20 cellular contexts compared by ENCODE assay signal in the genomic region with DNA sequence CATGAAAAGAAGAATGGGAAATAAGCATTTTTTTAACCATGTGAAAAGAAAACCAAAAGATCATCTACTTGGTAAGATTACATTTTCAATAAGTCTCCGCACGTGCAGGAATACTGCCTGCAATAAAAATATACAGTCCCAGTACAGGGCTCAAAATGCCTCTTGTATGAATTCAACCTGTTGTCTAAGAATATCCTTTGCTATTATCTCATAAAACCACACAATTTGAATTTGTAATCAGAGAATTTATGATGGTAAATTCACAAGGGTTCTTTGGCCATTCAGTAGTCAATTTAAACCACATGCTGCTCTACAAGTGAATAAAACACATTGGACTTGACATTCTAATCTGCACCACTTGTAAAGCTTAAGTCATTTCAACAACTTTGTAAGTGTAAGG. TPM values are rescaled to one million over a fixed set of nuclear protein-coding genes. Genes with fewer than 3 reads are reported as not detected.
DNase-seq lines count a peak whose midpoint lies in the region; ATAC-seq and TF ChIP-seq lines count a peak whose summit lies in the region.
"Had no signal": no experiment of that assay in that cellular context is flagged by ENCODE, and none has a peak within 500 bp of the region (broad histone marks: within the 10 kb centered on the region; RNA-seq: fewer than 3 reads in every experiment).

No MANE protein-coding gene starts in this region.

- H3K27me3 Mint-ChIP-seq in activated T-helper 17 cell treated with anti-CD3 and anti-CD28 coated beads, Interleukin-2, amount 50 U/mL, for 72 hours: no peaks in the 10 kb centered on the region
- H3K27me3 Mint-ChIP-seq in stimulated activated naive B cell treated with anti-CD40 and anti-IgM and Interleukin-4, amounts not matched to agents 10 μg/mL and 1 μg/mL and 100 μg/mL, for 72 hours: no peaks in the 10 kb centered on the region

- no peaks in the 10 kb centered on the region for H3K9me3 Mint-ChIP-seq in activated T-helper 17 cell treated with anti-CD3 and anti-CD28 coated beads, Interleukin-2, amount 50 U/mL, for 72 hours
- peaks cover 2 to 13% of the 10 kb centered on the region in 2 donors for H3K9me3 Mint-ChIP-seq in stimulated activated naive B cell treated with anti-CD40 and anti-IgM and Interleukin-4, amounts not matched to agents 10 μg/mL and 1 μg/mL and 100 μg/mL, for 72 hours
- H3K9me3 Mint-ChIP-seq: H9, nephron progenitor cell had no signal

- H4K20me1 ChIP-seq in Karpas-422 (ENCODE audit: insufficient read depth, low read depth, low read length): no peaks in the 10 kb centered on the region

- no peaks in the 10 kb centered on the region for H3K9me3 ChIP-seq in left ventricle myocardium inferior (replicated peaks)
- no peaks in the 10 kb centered on the region for H3K9me3 ChIP-seq in Karpas-422 (ENCODE audit: low read length)
- H3K9me3 ChIP-seq: colonic mucosa, tibial artery had no signal

- H3K27ac Mint-ChIP-seq in activated T-helper 17 cell treated with anti-CD3 and anti-CD28 coated beads, Interleukin-2, amount 50 U/mL, for 72 hours: peak overlapping the region; percentile 66
- peak overlapping the region; percentile 71 for H3K27ac Mint-ChIP-seq in stimulated activated naive B cell treated with anti-CD40 and anti-IgM and Interleukin-4, amounts not matched to agents 10 μg/mL and 1 μg/mL and 100 μg/mL, for 72 hours
- H3K27ac Mint-ChIP-seq: H9, nephron progenitor cell had no signal

- DNase-seq in left ventricle myocardium inferior (no peak), Right ventricle myocardium inferior (ENCODE audit: missing footprints) (no peak), Karpas-422 (peak; percentile 84), caudate nucleus (lab: John Stamatoyannopoulos, UW) (no peak), anterior cingulate cortex (lab: John Stamatoyannopoulos, UW) (no peak), NCI-H748 (lab: John Stamatoyannopoulos, UW; ENCODE audit: unreplicated experiment) (no peak)
- DNase-seq in stimulated activated naive B cell treated with anti-CD40 and anti-IgM and Interleukin-4, amounts not matched to agents 10 μg/mL and 1 μg/mL and 100 μg/mL, for 72 hours: no peak
- DNase-seq: activated CD4-positive, alpha-beta T cell treated with anti-CD3 and anti-CD28 coated beads, Interleukin-2, amount 50 U/mL, for 48 hours; brain microvascular endothelial cell; colonic mucosa; DMS53; H9; KG1; left colon; NCI-H1048; NCI-H2029; nephron progenitor cell; tibial artery had no signal

- H3K4me1 ChIP-seq in left ventricle myocardium inferior: peaks cover 10% of the 10 kb centered on the region
- peaks cover 82% of the 10 kb centered on the region for H3K4me1 ChIP-seq in Karpas-422 (ENCODE audit: low read length)
- H3K4me1 ChIP-seq: colonic mucosa, tibial artery had no signal

- no peaks in the 10 kb centered on the region for H3K9me2 ChIP-seq in Karpas-422 (replicated peaks; ENCODE audit: insufficient read depth, low read length)

- TF ChIP-seq CTCF in left ventricle myocardium inferior (IDR thresholded peaks at IDR 0.05; ENCODE audit: borderline replicate concordance): no peak

- peak overlapping the region; percentile 77 for H3K4me2 ChIP-seq in Karpas-422 (ENCODE audit: low read depth, low read length, poor library complexity, severe bottlenecking)

- H3K4me3 ChIP-seq in left ventricle myocardium inferior: no peak overlapping the region
- peak overlapping the region; percentile 55 for H3K4me3 ChIP-seq in Karpas-422 (ENCODE audit: low read length)
- H3K4me3 ChIP-seq: colonic mucosa, tibial artery had no signal

- H3K36me3 ChIP-seq in left ventricle myocardium inferior (no peaks in the 10 kb centered on the region), Karpas-422 (ENCODE audit: insufficient read depth, low read length) (no peaks in the 10 kb centered on the region)
- H3K36me3 ChIP-seq: brain microvascular endothelial cell, colonic mucosa, tibial artery had no signal

- peaks cover 67% of the 10 kb centered on the region for H3K36me3 Mint-ChIP-seq in activated T-helper 17 cell treated with anti-CD3 and anti-CD28 coated beads, Interleukin-2, amount 50 U/mL, for 72 hours (ENCODE audit: low read depth)
- H3K36me3 Mint-ChIP-seq in stimulated activated naive B cell treated with anti-CD40 and anti-IgM and Interleukin-4, amounts not matched to agents 10 μg/mL and 1 μg/mL and 100 μg/mL, for 72 hours: peaks cover 34 to 44% of the 10 kb centered on the region in 2 donors

- intact Hi-C loops in left ventricle myocardium inferior (cut with micrococcal nuclease): loop anchor here (10.0 kb wide), 1 partner anchor 48 kb away; a partner anchor contains a TSS
- intact Hi-C loops in Right ventricle myocardium inferior (cut with DNase I): no loop called here

- peak overlapping the region; percentile 45 for H3K27ac ChIP-seq in left ventricle myocardium inferior (replicated peaks)
- H3K27ac ChIP-seq in Karpas-422 (ENCODE audit: low read length): peak overlapping the region; percentile 96
- H3K27ac ChIP-seq in caudate nucleus (ENCODE audit: low read depth, low read length): no peak overlapping the region
- H3K27ac ChIP-seq: brain microvascular endothelial cell, colonic mucosa, tibial artery had no signal

- H3K79me2 ChIP-seq in Karpas-422 (ENCODE audit: low read length): no peaks in the 10 kb centered on the region

- peak overlapping the region; percentile 60 for H3K9ac ChIP-seq in Karpas-422 (ENCODE audit: low read length)

- peak overlapping the region; percentile 41 for H3K4me3 Mint-ChIP-seq in activated T-helper 17 cell treated with anti-CD3 and anti-CD28 coated beads, Interleukin-2, amount 50 U/mL, for 72 hours
- H3K4me3 Mint-ChIP-seq in stimulated activated naive B cell treated with anti-CD40 and anti-IgM and Interleukin-4, amounts not matched to agents 10 μg/mL and 1 μg/mL and 100 μg/mL, for 72 hours: peak overlapping the region; percentile 35 to 53
- H3K4me3 Mint-ChIP-seq: H9, nephron progenitor cell had no signal

- no peak overlapping the region for H2AFZ ChIP-seq in Karpas-422 (ENCODE audit: low read length)

- no peaks in the 10 kb centered on the region for H3K27me3 ChIP-seq in left ventricle myocardium inferior (ENCODE audit: low read depth)
- H3K27me3 ChIP-seq in Karpas-422 (ENCODE audit: low read length): no peaks in the 10 kb centered on the region
- H3K27me3 ChIP-seq: brain microvascular endothelial cell, colonic mucosa, tibial artery had no signal

- no peak for ATAC-seq in Right ventricle myocardium inferior
- ATAC-seq in activated T-helper 17 cell treated with anti-CD3 and anti-CD28 coated beads, Interleukin-2, amount 50 U/mL, for 72 hours (replicated peaks): no peak
- no peak for ATAC-seq in stimulated activated naive B cell treated with anti-CD40 and anti-IgM and Interleukin-4, amounts not matched to agents 10 μg/mL and 1 μg/mL and 100 μg/mL, for 72 hours (replicated peaks)
- ATAC-seq: left colon, sciatic nerve had no signal

- peaks cover 38% of the 10 kb centered on the region for H3K4me1 Mint-ChIP-seq in activated T-helper 17 cell treated with anti-CD3 and anti-CD28 coated beads, Interleukin-2, amount 50 U/mL, for 72 hours
- H3K4me1 Mint-ChIP-seq in stimulated activated naive B cell treated with anti-CD40 and anti-IgM and Interleukin-4, amounts not matched to agents 10 μg/mL and 1 μg/mL and 100 μg/mL, for 72 hours: peaks cover 35 to 62% of the 10 kb centered on the region in 2 donors
- H3K4me1 Mint-ChIP-seq: H9, nephron progenitor cell had no signal

RNA-seq across cellular contexts. Expression of a gene that starts 46.6 kb away (rescaled TPM):
- total RNA-seq in left ventricle myocardium inferior (3.2 TPM), Right ventricle myocardium inferior (3.4 TPM)
- 17.1 and 20.4 TPM in 2 replicates for total RNA-seq in Karpas-422 (2014; rRNA removed; shearing (Covaris generic); ENCODE audit: low replicate concordance)
- total RNA-seq in activated T-helper 17 cell treated with anti-CD3 and anti-CD28 coated beads, Interleukin-2, amount 50 U/mL, for 72 hours: 10 to 100 TPM; 42.8 to 73.7 TPM
- total RNA-seq: H9 had no signal
